9 cellular contexts compared by ENCODE assay signal in genomic region chr7:123190109-123190831, GRCh38. TPM values are rescaled to one million over a fixed set of nuclear protein-coding genes. Genes with fewer than 3 reads are reported as not detected.
A peak's percentile ranks its signal among the peaks of the same experiment; 100 is the strongest.
DNase-seq lines count a peak whose midpoint lies in the region; ATAC-seq and TF ChIP-seq lines count a peak whose summit lies in the region.
"Had no signal": no experiment of that assay in that cellular context is flagged by ENCODE, and none has a peak within 500 bp of the region (broad histone marks: within the 10 kb centered on the region; RNA-seq: fewer than 3 reads in every experiment).

No MANE protein-coding gene starts in this region.

- no peaks in the 10 kb centered on the region for H4K20me1 ChIP-seq in smooth muscle cell (ENCODE audit: low read depth)

- H3K4me3 ChIP-seq in smooth muscle cell, result no peak overlapping the region
- no peak overlapping the region for H3K4me3 ChIP-seq in H7 (ENCODE audit: insufficient read depth, low read depth, low read length)

- no peaks in the 10 kb centered on the region for H3K79me2 ChIP-seq in smooth muscle cell (ENCODE audit: low read depth)

- H3K4me2 ChIP-seq in smooth muscle cell, result no peak overlapping the region

- no peaks in the 10 kb centered on the region for H3K36me3 ChIP-seq in smooth muscle cell (ENCODE audit: low read depth)
- no peaks in the 10 kb centered on the region for H3K36me3 ChIP-seq in H7 (replicated peaks; ENCODE audit: control insufficient read depth, insufficient read depth, low read length)

- DNase-seq in smooth muscle cell (lab: John Stamatoyannopoulos, UW; ENCODE audit: unreplicated experiment) (no peak), H7 (no peak), SW480 (ENCODE audit: low spot score) (no peak), DMS153 (lab: John Stamatoyannopoulos, UW) (no peak)
- DNase-seq: activated CD4-positive, alpha-beta T cell treated with anti-CD3 and anti-CD28 coated beads, Interleukin-2, amount 10 ng/mL, durations not matched to agents 7 days and 5 days; foreskin melanocyte had no signal

- no peak for TF ChIP-seq CTCF in smooth muscle cell (IDR thresholded peaks at IDR 0.05; ENCODE audit: borderline replicate concordance, insufficient read depth, poor library complexity, severe bottlenecking)

- H3K27ac ChIP-seq in smooth muscle cell (ENCODE audit: low read depth), result peak overlapping the region; percentile 44

- H3K9ac ChIP-seq in smooth muscle cell (ENCODE audit: low read depth), result no peak overlapping the region

- 81% methylated on average over 2 of the region's 2 CpGs for WGBS in smooth muscle cell (ENCODE audit: low lambda C conversion rate)

- H3K9me3 ChIP-seq in smooth muscle cell (replicated peaks; ENCODE audit: low read depth), result no peaks in the 10 kb centered on the region

- H3K27me3 ChIP-seq in smooth muscle cell (ENCODE audit: low read depth), result no peaks in the 10 kb centered on the region
- H3K27me3 ChIP-seq in H7 (ENCODE audit: control insufficient read depth, insufficient read depth, low read length), result no peaks in the 10 kb centered on the region

- no peaks in the 10 kb centered on the region for H3K4me1 ChIP-seq in smooth muscle cell (ENCODE audit: low read depth)

- no peak overlapping the region for H2AFZ ChIP-seq in smooth muscle cell (ENCODE audit: low read depth)

- ATAC-seq in GM19023 (IDR thresholded peaks at IDR 0.05; ENCODE audit: unreplicated experiment) (peak; percentile 96), HG02571 (IDR thresholded peaks at IDR 0.05; ENCODE audit: unreplicated experiment) (peak; percentile 94), HG03460 (IDR thresholded peaks at IDR 0.05; ENCODE audit: unreplicated experiment) (peak; percentile 96)

- H3F3A ChIP-seq in smooth muscle cell (ENCODE audit: low read depth), result no peaks in the 10 kb centered on the region

RNA-seq across cellular contexts. Expression of gene SLC13A1, which starts 9.5 kb away (rescaled TPM):
- total RNA-seq in smooth muscle cell, result not detected in 2 replicates
- not detected in 2 replicates for polyA plus RNA-seq in smooth muscle cell
- total RNA-seq in H7 (2014; rRNA removed; shearing (Covaris generic)), result not detected in 2 replicates
- total RNA-seq: activated CD4-positive, alpha-beta T cell treated with anti-CD3 and anti-CD28 coated beads, Interleukin-2, amount 10 ng/mL, durations not matched to agents 7 days and 5 days had no signal
